ENCODE assay signal across 13 cellular contexts in genomic region chr14:68968721-68969120, GRCh38. TPM values are rescaled to one million over a fixed set of nuclear protein-coding genes. Genes with fewer than 3 reads are reported as not detected.
DNase-seq lines count a peak whose midpoint lies in the region; ATAC-seq, FAIRE-seq and TF ChIP-seq lines count a peak whose summit lies in the region.
"Had no signal": no experiment of that assay in that cellular context is flagged by ENCODE, and none has a peak within 500 bp of the region (broad histone marks: within the 10 kb centered on the region; RNA-seq: fewer than 3 reads in every experiment).

No MANE protein-coding gene starts in this region.

- intact Hi-C loops in HepG2 (cut with micrococcal nuclease; ENCODE audit: unreplicated experiment), result no loop called here
- intact Hi-C loops in right lobe of liver (cut with DNase I), result no loop called here
- intact Hi-C loops in breast epithelium (cut with DNase I; ENCODE audit: low total_unique reads), result no loop called here
- intact Hi-C loops in lower leg skin (cut with DNase I; ENCODE audit: low total_unique reads), result no loop called here

- H3K27ac ChIP-seq in HepG2 (ENCODE audit: extremely low read length, insufficient read depth, low read length) (no peak overlapping the region), right lobe of liver (no peak overlapping the region), breast epithelium (peak overlapping the region; percentile 77 to 99)

- H3K9me3 Mint-ChIP-seq in naive thymus-derived CD8-positive, alpha-beta T cell, result peaks cover 0 to 4% (median 0%) of the 10 kb centered on the region in 9 donors

- H4K20me1 ChIP-seq in HepG2 (ENCODE audit: insufficient read depth, low read length), result peaks cover 76% of the 10 kb centered on the region

- no peak for TF ChIP-seq POLR2A in HepG2 (IDR thresholded peaks at IDR 0.05; ENCODE audit: insufficient read depth in 1 of 2, low read depth in 2 of 2, low read length in 2 of 2)
- TF ChIP-seq POLR2A in right lobe of liver (IDR thresholded peaks at IDR 0.05), result no peak
- TF ChIP-seq POLR2A in breast epithelium (IDR thresholded peaks at IDR 0.05), result no peak
- TF ChIP-seq POLR2A in lower leg skin (IDR thresholded peaks at IDR 0.05), result no peak

- H3K4me3 ChIP-seq in HepG2 (replicated peaks in 1 of 3; ENCODE audit: insufficient read depth in 1 of 3, low read depth in 2 of 3, low read length in 3 of 3) (no peak overlapping the region), right lobe of liver (no peak overlapping the region), breast epithelium (peak overlapping the region in 1 of 3 donors; percentile 27), lower leg skin (ENCODE audit: low read depth, poor library complexity, severe bottlenecking) (no peak overlapping the region)
- H3K4me3 ChIP-seq: skin epidermis had no signal

- H3K36me3 Mint-ChIP-seq in naive thymus-derived CD8-positive, alpha-beta T cell, result peaks cover 0 to 35% (median 18%) of the 10 kb centered on the region in 3 donors

- H3K4me1 ChIP-seq in HepG2 (ENCODE audit: insufficient read depth, low read length) (peaks cover 100% of the 10 kb centered on the region), right lobe of liver (peaks cover 0 to 62% (median 13%) of the 10 kb centered on the region in 4 donors), breast epithelium (peaks cover 27 to 91% of the 10 kb centered on the region in 2 donors)

- H3K9ac ChIP-seq in HepG2 (ENCODE audit: insufficient read depth, low read depth, low read length), result no peak overlapping the region

- no peak for DNase-seq in HepG2 (ENCODE audit: low spot score)
- no peak for DNase-seq in right lobe of liver
- DNase-seq in breast epithelium (ENCODE audit: low spot score in 2 of 2), result no peak
- DNase-seq in naive thymus-derived CD8-positive, alpha-beta T cell, result no peak
- DNase-seq in Kasumi-1 (lab: John Stamatoyannopoulos, UW), result no peak
- DNase-seq in central memory CD4-positive, alpha-beta T cell, result no peak
- DNase-seq in lower leg skin (ENCODE audit: low spot score in 2 of 2), result no peak
- DNase-seq: BE2C, KG1, NCI-H2029 had no signal

- H3K27me3 Mint-ChIP-seq in naive thymus-derived CD8-positive, alpha-beta T cell, result no peaks in the 10 kb centered on the region
- H3K27me3 Mint-ChIP-seq: activated CD4-positive, alpha-beta memory T cell treated with anti-CD3 and anti-CD28 coated beads, Interleukin-2, amount 10 ng/mL, durations not matched to agents 7 days and 5 days had no signal

- in situ Hi-C loops in HepG2 (cut with HindIII; ENCODE audit: extremely low pct_ligation_motif_present, low pct_unique_long_range_greater_than_20kb), result no loop called here

- POLR2A ChIA-PET in HepG2 (lab: Yijun Ruan, JAX), result interaction anchor here (0.8 to 1.7 kb wide), 3 partner anchors 9 to 23 kb away, joined by 3 to 9 read pairs (median 3); no protein-coding TSS in a partner anchor
- POLR2A ChIA-PET in naive thymus-derived CD8-positive, alpha-beta T cell (lab: Charles Lee), result interaction anchor here (0.7 to 27.2 kb wide), 6 partner anchors 10 to 223 kb away, joined by 3 to 469 read pairs (median 8); partner anchors contain the start of genes ACTN1 and DCAF5

- TF ChIP-seq EP300 in HepG2 (IDR thresholded peaks at IDR 0.05; ENCODE audit: low read depth in 2 of 2, low read length in 2 of 2), result no peak
- no peak for TF ChIP-seq EP300 in HepG2 (CRISPR knock-in tag; IDR thresholded peaks at IDR 0.05; ENCODE audit: borderline replicate concordance)

- no peaks in the 10 kb centered on the region for H3K27me3 ChIP-seq in HepG2 (ENCODE audit: control insufficient read depth in 1 of 2, insufficient read depth in 2 of 2, low read length in 2 of 2)
- no peaks in the 10 kb centered on the region for H3K27me3 ChIP-seq in right lobe of liver
- no peaks in the 10 kb centered on the region for H3K27me3 ChIP-seq in breast epithelium
- H3K27me3 ChIP-seq: BE2C had no signal

- H3K4me3 Mint-ChIP-seq in naive thymus-derived CD8-positive, alpha-beta T cell, result peak overlapping the region; percentile 57 to 94 (median 85)
- H3K4me3 Mint-ChIP-seq: activated CD4-positive, alpha-beta memory T cell treated with anti-CD3 and anti-CD28 coated beads, Interleukin-2, amount 10 ng/mL, durations not matched to agents 7 days and 5 days had no signal

- peak overlapping the region; percentile 96 to 100 (median 100) for H3K27ac Mint-ChIP-seq in naive thymus-derived CD8-positive, alpha-beta T cell
- H3K27ac Mint-ChIP-seq: activated CD4-positive, alpha-beta memory T cell treated with anti-CD3 and anti-CD28 coated beads, Interleukin-2, amount 10 ng/mL, durations not matched to agents 7 days and 5 days had no signal

- no peak overlapping the region for H2AFZ ChIP-seq in HepG2 (ENCODE audit: low read length)

- TF ChIP-seq CTCF in HepG2 (CRISPR knock-in tag; IDR thresholded peaks at IDR 0.05), result no peak
- TF ChIP-seq CTCF in right lobe of liver (IDR thresholded peaks at IDR 0.05), result no peak
- no peak for TF ChIP-seq CTCF in breast epithelium (IDR thresholded peaks at IDR 0.05)
- TF ChIP-seq CTCF in lower leg skin (IDR thresholded peaks at IDR 0.05), result no peak

- CTCF ChIA-PET in HepG2 (lab: Yijun Ruan, JAX; ENCODE audit: low intra/inter-chr PET ratio, low total read pairs), result no interaction called here

- H3K9me3 ChIP-seq in HepG2 (ENCODE audit: low read length), result no peaks in the 10 kb centered on the region
- no peaks in the 10 kb centered on the region for H3K9me3 ChIP-seq in right lobe of liver
- H3K9me3 ChIP-seq in breast epithelium, result no peaks in the 10 kb centered on the region
- H3K9me3 ChIP-seq: BE2C had no signal

- peaks cover 62 to 98% (median 96%) of the 10 kb centered on the region in 4 donors for H3K4me1 Mint-ChIP-seq in naive thymus-derived CD8-positive, alpha-beta T cell

- WGBS in HepG2 (ENCODE audit: low lambda C conversion rate), result 92% methylated on average over 4 of the region's 4 CpGs
- 67% methylated on average over 1 of the region's 4 CpGs for WGBS in right lobe of liver (ENCODE audit: insufficient coverage, low coverage, low lambda C conversion rate, missing lambda C conversion rate)
- 91 to 95% methylated on average over 4 of the region's 4 CpGs for WGBS in lower leg skin, 2 donors

- no peak for TF ChIP-seq RAD21 in HepG2 (CRISPR knock-in tag; IDR thresholded peaks at IDR 0.05)

- no peak overlapping the region for H3K4me2 ChIP-seq in HepG2 (ENCODE audit: low read depth, low read length)

- FAIRE-seq in HepG2 (lab: Jason Lieb, UNC), result no peak

- ATAC-seq in HepG2 (no peak), right lobe of liver (no peak), HG02981 (IDR thresholded peaks at IDR 0.05; ENCODE audit: unreplicated experiment) (no peak)
- no peak for ATAC-seq in naive thymus-derived CD8-positive, alpha-beta T cell

- H3K79me2 ChIP-seq in HepG2 (ENCODE audit: insufficient read depth, low read length), result peaks cover 100% of the 10 kb centered on the region

- BruUV-seq in HepG2 (replicated peaks; lab: Mats Ljungman, UMichigan), result no TSS peak

- H3K36me3 ChIP-seq in HepG2 (replicated peaks in 1 of 2; ENCODE audit: control insufficient read depth in 1 of 2, insufficient read depth in 2 of 2, low read length in 2 of 2) (peaks cover 15 to 38% of the 10 kb centered on the region in 2 experiments; a peak in 4 of 5 replicates), right lobe of liver (peaks cover 0 to 4% (median 0%) of the 10 kb centered on the region in 4 donors), breast epithelium (no peaks in the 10 kb centered on the region)

TF ChIP-seq in HepG2, 621 proteins besides CTCF, POLR2A, EP300 and RAD21 (continues in another document):
- TF ChIP-seq HOXD1 (CRISPR knock-in tag; IDR thresholded peaks at IDR 0.05), result no peak

RNA-seq across cellular contexts. Expression of gene ACTN1, which starts 10.4 kb away (rescaled TPM):
- 58.6 and 62.4 TPM in 2 replicates for total RNA-seq in HepG2 (2016; rRNA removed; fragmentation: Illumina TruSeq; extraction: Trizol)
- total RNA-seq in HepG2 (2016; cell fraction: cytosol; rRNA removed; fragmentation: Illumina TruSeq; extraction: Trizol; ENCODE audit: low read depth), result 9.6 and 10.7 TPM in 2 replicates
- 55.0 and 63.6 TPM in 2 replicates for total RNA-seq in HepG2 (2016; cell fraction: insoluble cytoplasmic fraction; rRNA removed; fragmentation: Illumina TruSeq; extraction: Trizol)
- 25.2 and 28.3 TPM in 2 replicates for total RNA-seq in HepG2 (2016; cell fraction: membrane; rRNA removed; fragmentation: Illumina TruSeq; extraction: Trizol)
- 62.9 and 75.6 TPM in 2 replicates for total RNA-seq in HepG2 (2016; cell fraction: nucleus; rRNA removed; fragmentation: Illumina TruSeq; extraction: Trizol)
- 152 and 162 TPM in 2 replicates for polyA plus RNA-seq in HepG2 (2011; rRNA removed)
- polyA plus RNA-seq in HepG2 (2011; cell fraction: cytosol; rRNA removed), result 97.7 and 136 TPM in 2 replicates
- 162 and 195 TPM in 2 replicates for polyA plus RNA-seq in HepG2 (2011; cell fraction: nucleus; rRNA removed)
- 109 and 118 TPM in 2 replicates for polyA plus RNA-seq in HepG2 (2012)
- polyA plus RNA-seq in HepG2 (2016; cell fraction: cytosol; fragmentation: Illumina TruSeq; extraction: Trizol; ENCODE audit: low read depth), result 8.0 and 10.4 TPM in 2 replicates
- 67.9 and 88.1 TPM in 2 replicates for polyA plus RNA-seq in HepG2 (2016; cell fraction: insoluble cytoplasmic fraction; fragmentation: Illumina TruSeq; extraction: Trizol; ENCODE audit: low read depth)
- 15.3 and 18.8 TPM in 2 replicates for polyA plus RNA-seq in HepG2 (2016; cell fraction: membrane; fragmentation: Illumina TruSeq; extraction: Trizol; ENCODE audit: low read depth)
- 91.6 and 93.8 TPM in 2 replicates for polyA plus RNA-seq in HepG2 (2016; cell fraction: nucleus; fragmentation: Illumina TruSeq; extraction: Trizol; ENCODE audit: insufficient read depth, low read depth)
- polyA minus RNA-seq in HepG2 (2011; rRNA and poly(A)+ RNA removed; ENCODE audit: low replicate concordance), result 144 and 214 TPM in 2 replicates
- 167 and 168 TPM in 2 replicates for polyA minus RNA-seq in HepG2 (2011; cell fraction: cytosol; rRNA and poly(A)+ RNA removed)
- polyA minus RNA-seq in HepG2 (2011; cell fraction: nucleus; rRNA and poly(A)+ RNA removed), result 119 and 126 TPM in 2 replicates
- total RNA-seq in right lobe of liver, result 100 to 1,000 TPM in 3 of 6 experiments, 10 to 100 TPM in 3; 53.1 to 145 (median 100) TPM
- total RNA-seq in breast epithelium, result 100 to 1,000 TPM in 2 of 3 donors, 10 to 100 TPM in 1; 75.0 to 295 (median 290) TPM
- 100 to 1,000 TPM; 333 to 341 TPM for total RNA-seq in naive thymus-derived CD8-positive, alpha-beta T cell
- 100 to 1,000 TPM; 144 to 436 (median 267) TPM for polyA plus RNA-seq in naive thymus-derived CD8-positive, alpha-beta T cell
- 100 to 1,000 TPM in 2 of 4 donors, 10 to 100 TPM in 2; 31.9 to 111 (median 76.1) TPM for total RNA-seq in lower leg skin

Comparison
In these comparisons a context has a peak if more than half of its experiments do, and no peak if none do; other contexts are left out.
1. H3K27ac ChIP-seq: peak in breast epithelium (2 of 2); none in HepG2 (single experiment) and right lobe of liver (0 of 3).